ENCODE assay signal across 1 cellular context in genomic region chr3:15301761-15302160, GRCh38.
TF ChIP-seq lines count a peak whose summit lies in the region.

No MANE protein-coding gene starts in this region.

TF ChIP-seq in WTC11, 78 proteins besides CTCF, POLR2A, EP300 and RAD21 (continued from another document):
- TF ChIP-seq, protein P1, sequence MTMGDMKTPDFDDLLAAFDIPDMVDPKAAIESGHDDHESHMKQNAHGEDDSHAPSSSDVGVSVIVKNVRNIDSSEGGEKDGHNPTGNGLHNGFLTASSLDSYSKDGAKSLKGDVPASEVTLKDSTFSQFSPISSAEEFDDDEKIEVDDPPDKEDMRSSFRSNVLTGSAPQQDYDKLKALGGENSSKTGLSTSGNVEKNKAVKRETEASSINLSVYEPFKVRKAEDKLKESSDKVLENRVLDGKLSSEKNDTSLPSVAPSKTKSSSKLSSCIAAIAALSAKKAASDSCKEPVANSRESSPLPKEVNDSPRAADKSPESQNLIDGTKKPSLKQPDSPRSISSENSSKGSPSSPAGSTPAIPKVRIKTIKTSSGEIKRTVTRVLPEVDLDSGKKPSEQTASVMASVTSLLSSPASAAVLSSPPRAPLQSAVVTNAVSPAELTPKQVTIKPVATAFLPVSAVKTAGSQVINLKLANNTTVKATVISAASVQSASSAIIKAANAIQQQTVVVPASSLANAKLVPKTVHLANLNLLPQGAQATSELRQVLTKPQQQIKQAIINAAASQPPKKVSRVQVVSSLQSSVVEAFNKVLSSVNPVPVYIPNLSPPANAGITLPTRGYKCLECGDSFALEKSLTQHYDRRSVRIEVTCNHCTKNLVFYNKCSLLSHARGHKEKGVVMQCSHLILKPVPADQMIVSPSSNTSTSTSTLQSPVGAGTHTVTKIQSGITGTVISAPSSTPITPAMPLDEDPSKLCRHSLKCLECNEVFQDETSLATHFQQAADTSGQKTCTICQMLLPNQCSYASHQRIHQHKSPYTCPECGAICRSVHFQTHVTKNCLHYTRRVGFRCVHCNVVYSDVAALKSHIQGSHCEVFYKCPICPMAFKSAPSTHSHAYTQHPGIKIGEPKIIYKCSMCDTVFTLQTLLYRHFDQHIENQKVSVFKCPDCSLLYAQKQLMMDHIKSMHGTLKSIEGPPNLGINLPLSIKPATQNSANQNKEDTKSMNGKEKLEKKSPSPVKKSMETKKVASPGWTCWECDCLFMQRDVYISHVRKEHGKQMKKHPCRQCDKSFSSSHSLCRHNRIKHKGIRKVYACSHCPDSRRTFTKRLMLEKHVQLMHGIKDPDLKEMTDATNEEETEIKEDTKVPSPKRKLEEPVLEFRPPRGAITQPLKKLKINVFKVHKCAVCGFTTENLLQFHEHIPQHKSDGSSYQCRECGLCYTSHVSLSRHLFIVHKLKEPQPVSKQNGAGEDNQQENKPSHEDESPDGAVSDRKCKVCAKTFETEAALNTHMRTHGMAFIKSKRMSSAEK (CRISPR knock-in tag; IDR thresholded peaks at IDR 0.05; ENCODE audit: borderline replicate concordance) = no peak
- TF ChIP-seq, protein P2, sequence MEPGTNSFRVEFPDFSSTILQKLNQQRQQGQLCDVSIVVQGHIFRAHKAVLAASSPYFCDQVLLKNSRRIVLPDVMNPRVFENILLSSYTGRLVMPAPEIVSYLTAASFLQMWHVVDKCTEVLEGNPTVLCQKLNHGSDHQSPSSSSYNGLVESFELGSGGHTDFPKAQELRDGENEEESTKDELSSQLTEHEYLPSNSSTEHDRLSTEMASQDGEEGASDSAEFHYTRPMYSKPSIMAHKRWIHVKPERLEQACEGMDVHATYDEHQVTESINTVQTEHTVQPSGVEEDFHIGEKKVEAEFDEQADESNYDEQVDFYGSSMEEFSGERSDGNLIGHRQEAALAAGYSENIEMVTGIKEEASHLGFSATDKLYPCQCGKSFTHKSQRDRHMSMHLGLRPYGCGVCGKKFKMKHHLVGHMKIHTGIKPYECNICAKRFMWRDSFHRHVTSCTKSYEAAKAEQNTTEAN (CRISPR knock-in tag; IDR thresholded peaks at IDR 0.05) = no peak
